ENCODE assay signal across 25 cellular contexts in genomic region chr10:43970747-43971146, GRCh38.
"Had no signal": no experiment of that assay in that cellular context is flagged by ENCODE, and none has a peak within 500 bp of the region (broad histone marks: within the 10 kb centered on the region; RNA-seq: fewer than 3 reads in every experiment).

No MANE protein-coding gene starts in this region.

- H3K4me1 ChIP-seq: transverse colon had no signal

- H3K4me3 Mint-ChIP-seq: immature natural killer cell; naive thymus-derived CD4-positive, alpha-beta T cell; nephron progenitor cell; stimulated activated memory B cell treated with anti-CD40 and anti-IgM and Interleukin-4, amounts not matched to agents 10 μg/mL and 1 μg/mL and 100 μg/mL, for 72 hours; stimulated activated naive CD8-positive, alpha-beta T cell treated with anti-CD3 and anti-CD28 coated beads, Interleukin-15, amount 100 ng/mL, for 72 hours had no signal

- ATAC-seq: gastroesophageal sphincter; lower lobe of right lung; naive thymus-derived CD4-positive, alpha-beta T cell; stimulated activated memory B cell treated with anti-CD40 and anti-IgM and Interleukin-4, amounts not matched to agents 10 μg/mL and 1 μg/mL and 100 μg/mL, for 72 hours; stimulated activated naive CD8-positive, alpha-beta T cell treated with anti-CD3 and anti-CD28 coated beads, Interleukin-15, amount 100 ng/mL, for 72 hours had no signal

- DNase-seq: dorsolateral prefrontal cortex; effector memory CD4-positive, alpha-beta T cell; foreskin fibroblast; immature natural killer cell; kidney; left cardiac atrium; left ventricle myocardium inferior; lower lobe of right lung; mesendoderm; naive thymus-derived CD4-positive, alpha-beta T cell; nephron progenitor cell; posterior cingulate gyrus; right cardiac atrium; stimulated activated CD4-positive, alpha-beta T cell treated with anti-CD3 and anti-CD28 coated beads, Interleukin-15, amount 100 ng/mL, for 24 hours; stimulated activated CD4-positive, alpha-beta T cell treated with anti-CD3 and anti-CD28 coated beads, Interleukin-1b, Interleukin-23, amount 100 ng/mL, for 48 hours; stimulated activated CD4-positive, alpha-beta T cell treated with anti-CD3 and anti-CD28 coated beads, Interleukin-4, amount 100 ng/mL, for 24 hours; stimulated activated naive CD8-positive, alpha-beta T cell treated with anti-CD3 and anti-CD28 coated beads, Interleukin-15, amount 100 ng/mL, for 72 hours; transverse colon had no signal

- H3K9me3 Mint-ChIP-seq: immature natural killer cell, nephron progenitor cell had no signal

- H3K36me3 Mint-ChIP-seq: immature natural killer cell; naive thymus-derived CD4-positive, alpha-beta T cell; stimulated activated memory B cell treated with anti-CD40 and anti-IgM and Interleukin-4, amounts not matched to agents 10 μg/mL and 1 μg/mL and 100 μg/mL, for 72 hours had no signal

- H3K27ac Mint-ChIP-seq: immature natural killer cell; naive thymus-derived CD4-positive, alpha-beta T cell; nephron progenitor cell; stimulated activated memory B cell treated with anti-CD40 and anti-IgM and Interleukin-4, amounts not matched to agents 10 μg/mL and 1 μg/mL and 100 μg/mL, for 72 hours had no signal

- H3K27ac ChIP-seq: cardiac muscle cell, dorsolateral prefrontal cortex, epithelial cell of prostate, esophagus muscularis mucosa, gastroesophageal sphincter, left ventricle myocardium inferior, lower lobe of right lung, neutrophil, thoracic aorta, transverse colon had no signal

- H3K27me3 Mint-ChIP-seq: stimulated activated memory B cell treated with anti-CD40 and anti-IgM and Interleukin-4, amounts not matched to agents 10 μg/mL and 1 μg/mL and 100 μg/mL, for 72 hours had no signal

- H3K27me3 ChIP-seq: cardiac muscle cell, esophagus muscularis mucosa, gastroesophageal sphincter, transverse colon had no signal

- H3K4me1 Mint-ChIP-seq: stimulated activated memory B cell treated with anti-CD40 and anti-IgM and Interleukin-4, amounts not matched to agents 10 μg/mL and 1 μg/mL and 100 μg/mL, for 72 hours; stimulated activated naive CD8-positive, alpha-beta T cell treated with anti-CD3 and anti-CD28 coated beads, Interleukin-15, amount 100 ng/mL, for 72 hours had no signal

- H3K9me3 ChIP-seq: esophagus muscularis mucosa, gastroesophageal sphincter, left ventricle myocardium inferior, lower lobe of right lung, neutrophil, thoracic aorta, transverse colon had no signal

- H3K36me3 ChIP-seq: cardiac muscle cell, esophagus muscularis mucosa, gastroesophageal sphincter, left ventricle myocardium inferior, lower lobe of right lung, neutrophil, thoracic aorta, transverse colon had no signal

- H3K4me3 ChIP-seq: cardiac muscle cell, dorsolateral prefrontal cortex, esophagus muscularis mucosa, gastroesophageal sphincter, left ventricle myocardium inferior, lower lobe of right lung, thoracic aorta, transverse colon had no signal
